8 cellular contexts compared by ENCODE assay signal in the genomic region with DNA sequence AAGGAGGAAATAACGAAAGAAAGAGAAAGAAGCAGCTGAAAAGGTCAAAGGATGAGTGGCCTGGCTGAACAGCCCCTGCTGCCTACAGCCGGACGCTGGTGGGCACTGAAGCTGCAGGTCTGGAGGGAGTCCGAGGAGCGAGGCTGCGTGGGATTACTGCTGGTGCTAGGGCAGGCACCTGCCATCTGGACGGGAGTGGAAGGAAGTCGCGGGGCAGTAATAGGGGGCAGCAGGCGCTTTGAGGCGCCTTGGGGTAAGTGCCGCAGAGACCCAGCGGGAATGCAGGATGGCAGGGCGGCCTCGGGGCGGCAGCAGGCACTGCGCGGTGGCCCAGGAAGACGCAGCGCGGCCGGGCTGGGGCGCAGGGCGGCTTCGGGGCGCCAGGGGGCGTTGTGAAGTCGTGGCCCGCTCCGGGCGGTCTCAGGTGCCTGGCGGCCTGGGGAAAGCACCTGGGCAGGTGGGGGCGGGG. TPM values are rescaled to one million over a fixed set of nuclear protein-coding genes. Genes with fewer than 3 reads are reported as not detected.
DNase-seq lines count a peak whose midpoint lies in the region; ATAC-seq and TF ChIP-seq lines count a peak whose summit lies in the region.

No MANE protein-coding gene starts in this region.

- H2AFZ ChIP-seq in GM23248 = no peak overlapping the region
- H2AFZ ChIP-seq in SK-N-SH (ENCODE audit: low read depth) = 0 out of 2 replicates have a peak overlapping the region, but pooled peaks have one; percentile 46

- TF ChIP-seq CTCF in SK-N-SH (IDR thresholded peaks at IDR 0.05) = peak; percentile 71
- peak; percentile 78 for TF ChIP-seq CTCF in cardiac muscle cell (IDR thresholded peaks at IDR 0.05; ENCODE audit: low read depth, low read length)
- TF ChIP-seq CTCF in prostate gland (IDR thresholded peaks at IDR 0.05) = peak; percentile 98 to 100 (median 100)
- TF ChIP-seq CTCF in upper lobe of right lung (IDR thresholded peaks at IDR 0.05) = peak; percentile 88

- POLR2A ChIA-PET in SK-N-SH (lab: Yijun Ruan, JAX) = no interaction called here

- H3K9me3 Mint-ChIP-seq in activated naive CD4-positive, alpha-beta T cell treated with anti-CD3 and anti-CD28 coated beads, Interleukin-2, amount 50 U/mL, for 72 hours = no peaks in the 10 kb centered on the region

- TF ChIP-seq EP300 in SK-N-SH (IDR thresholded peaks at IDR 0.05; ENCODE audit: borderline replicate concordance in 1 of 2, low read depth in 1 of 2, low read length in 1 of 2) = no peak

- H3K9ac ChIP-seq in GM23248 = no peak overlapping the region
- no peak overlapping the region for H3K9ac ChIP-seq in SK-N-SH

- H3K4me1 ChIP-seq in GM23248 (ENCODE audit: insufficient read depth) = no peaks in the 10 kb centered on the region
- H3K4me1 ChIP-seq in SK-N-SH (ENCODE audit: control insufficient read depth in 1 of 2, insufficient read depth in 2 of 2, low read depth in 1 of 2, low read length in 1 of 2) = peaks cover 0 to 15% of the 10 kb centered on the region in 2 experiments; a peak in 1 of 4 replicates
- H3K4me1 ChIP-seq in cardiac muscle cell (ENCODE audit: low read depth) = no peaks in the 10 kb centered on the region
- no peaks in the 10 kb centered on the region for H3K4me1 ChIP-seq in prostate gland (replicated peaks)
- H3K4me1 ChIP-seq in upper lobe of right lung = peaks cover 15% of the 10 kb centered on the region

- intact Hi-C loops in prostate gland (cut with DNase I) = loop anchor here (1.0 kb wide), 1 partner anchor 252 kb away; no protein-coding TSS in a partner anchor
- intact Hi-C loops in upper lobe of right lung (cut with DNase I) = loop anchor here (5.0 kb wide), 1 partner anchor 250 kb away; no protein-coding TSS in a partner anchor

- no peak overlapping the region for H3K27ac Mint-ChIP-seq in activated naive CD4-positive, alpha-beta T cell treated with anti-CD3 and anti-CD28 coated beads, Interleukin-2, amount 50 U/mL, for 72 hours

- peak; percentile 79 for TF ChIP-seq RAD21 in SK-N-SH (IDR thresholded peaks at IDR 0.05; ENCODE audit: low read length)

- 5 to 8% methylated on average over 24 to 33 of the region's 33 CpGs for WGBS in GM23248 (ENCODE audit: low coverage in 1 of 2, low lambda C conversion rate in 2 of 2, missing lambda C conversion rate in 2 of 2), 2 experiments
- WGBS in SK-N-SH (ENCODE audit: low lambda C conversion rate) = 17% methylated on average over 10 of the region's 33 CpGs
- 9% methylated on average over 12 of the region's 33 CpGs for WGBS in prostate gland

- H3K4me3 ChIP-seq in GM23248 = peak overlapping the region; percentile 8; the same call in 1 of the 2 replicates
- no peak overlapping the region for H3K4me3 ChIP-seq in MG63
- peak overlapping the region; percentile 40 to 48 for H3K4me3 ChIP-seq in SK-N-SH (ENCODE audit: low read depth in 2 of 2, low read length in 1 of 2)
- peak overlapping the region; percentile 12 for H3K4me3 ChIP-seq in cardiac muscle cell
- peak overlapping the region; percentile 41 to 43 for H3K4me3 ChIP-seq in prostate gland
- peak overlapping the region; percentile 57 for H3K4me3 ChIP-seq in upper lobe of right lung

- ATAC-seq in activated naive CD4-positive, alpha-beta T cell treated with anti-CD3 and anti-CD28 coated beads, Interleukin-2, amount 50 U/mL, for 72 hours = peak; percentile 97 to 98
- peak; percentile 99 for ATAC-seq in upper lobe of right lung

- H3K79me2 ChIP-seq in GM23248 (ENCODE audit: insufficient read depth) (no peaks in the 10 kb centered on the region), SK-N-SH (ENCODE audit: insufficient read depth) (no peaks in the 10 kb centered on the region)

- in situ Hi-C loops in GM23248 (cut with MboI) = loop anchor here (10.0 kb wide), 1 partner anchor 253 kb away; no protein-coding TSS in a partner anchor

- no peaks in the 10 kb centered on the region for H3K36me3 ChIP-seq in GM23248 (ENCODE audit: low read depth)
- H3K36me3 ChIP-seq in MG63 = no peaks in the 10 kb centered on the region
- no peaks in the 10 kb centered on the region for H3K36me3 ChIP-seq in SK-N-SH (replicated peaks in 1 of 2; ENCODE audit: control insufficient read depth in 1 of 2, insufficient read depth in 2 of 2, low read length in 1 of 2)
- no peaks in the 10 kb centered on the region for H3K36me3 ChIP-seq in cardiac muscle cell
- no peaks in the 10 kb centered on the region for H3K36me3 ChIP-seq in prostate gland
- H3K36me3 ChIP-seq in upper lobe of right lung = no peaks in the 10 kb centered on the region

- DNase-seq in DMS79 (lab: John Stamatoyannopoulos, UW) (peak; percentile 63), GM23248 (peak; percentile 80), MG63 (peak; percentile 67), SK-N-SH (peak; percentile 95), cardiac muscle cell (ENCODE audit: low read depth in 1 of 2, low spot score in 1 of 2) (peak; percentile 61 to 82), prostate gland (ENCODE audit: low spot score) (peak; percentile 90), upper lobe of right lung (peak; percentile 93)
- DNase-seq in activated naive CD4-positive, alpha-beta T cell treated with anti-CD3 and anti-CD28 coated beads, Interleukin-2, amount 50 U/mL, for 72 hours (ENCODE audit: low spot score in 2 of 2) = peak; percentile 72 to 86

- H3F3A ChIP-seq in GM23248 (ENCODE audit: insufficient read depth) (no peaks in the 10 kb centered on the region), SK-N-SH (replicated peaks; ENCODE audit: insufficient read depth) (no peaks in the 10 kb centered on the region)

- H3K27me3 ChIP-seq in GM23248 (replicated peaks; ENCODE audit: insufficient read depth) (peaks cover 47% of the 10 kb centered on the region), MG63 (peaks cover 44% of the 10 kb centered on the region), SK-N-SH (ENCODE audit: insufficient read depth) (peaks cover 36% of the 10 kb centered on the region), cardiac muscle cell (peaks cover 59% of the 10 kb centered on the region), prostate gland (replicated peaks; ENCODE audit: insufficient read depth) (no peaks in the 10 kb centered on the region), upper lobe of right lung (peaks cover 29% of the 10 kb centered on the region)

- H3K27ac ChIP-seq in GM23248 = no peak overlapping the region
- H3K27ac ChIP-seq in SK-N-SH (ENCODE audit: low read depth in 2 of 2, low read length in 1 of 2) = no peak overlapping the region
- no peak overlapping the region for H3K27ac ChIP-seq in cardiac muscle cell
- no peak overlapping the region for H3K27ac ChIP-seq in prostate gland
- no peak overlapping the region for H3K27ac ChIP-seq in upper lobe of right lung

- CTCF ChIA-PET in SK-N-SH (lab: Yijun Ruan, JAX) = interaction anchor here (0.6 to 9.7 kb wide), 49 partner anchors 10 to 857 kb away, joined by 3 to 290 read pairs (median 4); a partner anchor contains a TSS

- H3K9me2 ChIP-seq in GM23248 (ENCODE audit: insufficient read depth) (no peaks in the 10 kb centered on the region), SK-N-SH (no peaks in the 10 kb centered on the region)

- no peaks in the 10 kb centered on the region for H3K36me3 Mint-ChIP-seq in activated naive CD4-positive, alpha-beta T cell treated with anti-CD3 and anti-CD28 coated beads, Interleukin-2, amount 50 U/mL, for 72 hours

- no peak for TF ChIP-seq POLR2A in prostate gland (IDR thresholded peaks at IDR 0.05)

- no peaks in the 10 kb centered on the region for H4K20me1 ChIP-seq in GM23248 (ENCODE audit: insufficient read depth)
- no peaks in the 10 kb centered on the region for H4K20me1 ChIP-seq in SK-N-SH (ENCODE audit: insufficient read depth)

- H3K9me3 ChIP-seq in GM23248 (ENCODE audit: low read depth) (no peaks in the 10 kb centered on the region), MG63 (no peaks in the 10 kb centered on the region), SK-N-SH (no peaks in the 10 kb centered on the region), cardiac muscle cell (ENCODE audit: low read depth) (no peaks in the 10 kb centered on the region), prostate gland (no peaks in the 10 kb centered on the region), upper lobe of right lung (no peaks in the 10 kb centered on the region)

- peak overlapping the region; percentile 42 for H3K4me2 ChIP-seq in GM23248 (ENCODE audit: unreplicated experiment)
- peak overlapping the region; percentile 72 for H3K4me2 ChIP-seq in SK-N-SH

RNA-seq across cellular contexts. Expression of a gene that starts 0.3 kb away (rescaled TPM):
- total RNA-seq in GM23248 (2014; rRNA removed; shearing (Covaris generic)) = not detected in 2 replicates
- not detected in 2 replicates for polyA plus RNA-seq in GM23248 (2016; fragmentation: Nextera tagmentation; extraction: Ambion mirVana)
- not detected in 2 replicates for total RNA-seq in MG63 (2014; rRNA removed; shearing (Covaris generic); ENCODE audit: low replicate concordance)
- not detected in 2 replicates for polyA plus RNA-seq in SK-N-SH (2012; rRNA removed)
- polyA plus RNA-seq in SK-N-SH (2012; cell fraction: cytosol; rRNA removed) = not detected in 2 replicates
- not detected in 2 replicates for polyA plus RNA-seq in SK-N-SH (2012; cell fraction: nucleus; rRNA removed)
- total RNA-seq in activated naive CD4-positive, alpha-beta T cell treated with anti-CD3 and anti-CD28 coated beads, Interleukin-2, amount 50 U/mL, for 72 hours = not detected
- total RNA-seq in cardiac muscle cell = 0.04 TPM in 1 of 2 replicates, not detected in the other
- not detected in 2 replicates for polyA plus RNA-seq in cardiac muscle cell
- total RNA-seq in prostate gland = 10 to 100 TPM in 1 of 2 donors, 1 to 10 TPM in 1; 8.6 to 11.1 TPM
- total RNA-seq in upper lobe of right lung = 14.8 TPM

RNA-seq across cellular contexts. Expression of a gene that starts 33.0 kb away (rescaled TPM):
- total RNA-seq in GM23248 (2014; rRNA removed; shearing (Covaris generic)) = 4.8 and 6.6 TPM in 2 replicates
- polyA plus RNA-seq in GM23248 (2016; fragmentation: Nextera tagmentation; extraction: Ambion mirVana) = 0.85 and 0.88 TPM in 2 replicates
- 2.0 and 6.8 TPM in 2 replicates for total RNA-seq in MG63 (2014; rRNA removed; shearing (Covaris generic); ENCODE audit: low replicate concordance)
- 2.8 and 3.2 TPM in 2 replicates for polyA plus RNA-seq in SK-N-SH (2012; rRNA removed)
- 2.1 and 2.5 TPM in 2 replicates for polyA plus RNA-seq in SK-N-SH (2012; cell fraction: cytosol; rRNA removed)
- polyA plus RNA-seq in SK-N-SH (2012; cell fraction: nucleus; rRNA removed) = 8.2 and 11.0 TPM in 2 replicates
- 1 to 10 TPM; 4.6 to 9.0 TPM for total RNA-seq in activated naive CD4-positive, alpha-beta T cell treated with anti-CD3 and anti-CD28 coated beads, Interleukin-2, amount 50 U/mL, for 72 hours
- 7.1 and 8.7 TPM in 2 replicates for total RNA-seq in cardiac muscle cell
- 5.1 and 5.4 TPM in 2 replicates for polyA plus RNA-seq in cardiac muscle cell
- total RNA-seq in prostate gland = 10 to 100 TPM; 16.2 to 67.3 TPM
- total RNA-seq in upper lobe of right lung = 15.9 TPM
